8 cellular contexts compared by ENCODE assay signal in the genomic region with DNA sequence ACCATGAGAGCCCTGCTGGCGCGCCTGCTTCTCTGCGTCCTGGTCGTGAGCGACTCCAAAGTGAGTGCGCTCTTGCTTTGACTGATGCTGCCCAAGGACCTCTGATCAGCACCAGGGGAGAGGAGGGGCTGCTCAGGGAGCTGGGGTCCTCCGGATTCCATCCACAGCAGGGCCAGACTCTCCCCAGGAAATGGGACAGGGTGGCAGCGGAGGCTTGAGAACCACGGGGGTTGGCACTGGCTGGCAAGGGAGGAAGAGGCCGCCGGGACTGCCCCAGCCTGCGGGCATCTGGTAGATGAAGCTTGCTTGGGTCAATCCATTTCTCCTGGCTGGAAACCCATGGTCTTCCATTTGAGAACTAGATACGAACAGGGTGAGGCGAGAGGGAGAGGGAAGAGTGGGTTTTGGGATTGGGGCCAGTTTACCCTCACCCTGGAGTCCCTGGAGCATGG. TPM values are rescaled to one million over a fixed set of nuclear protein-coding genes. Genes with fewer than 3 reads are reported as not detected.
A peak's percentile ranks its signal among the peaks of the same experiment; 100 is the strongest.
DNase-seq lines count a peak whose midpoint lies in the region; ATAC-seq and TF ChIP-seq lines count a peak whose summit lies in the region.

No MANE protein-coding gene starts in this region.

- H3K27ac Mint-ChIP-seq in effector memory CD8-positive, alpha-beta T cell, result peak overlapping the region; percentile 8 to 48
- H3K27ac Mint-ChIP-seq in natural killer cell, result peak overlapping the region in 1 of 2 donors; percentile 91

- no peaks in the 10 kb centered on the region for H3K9me3 Mint-ChIP-seq in effector memory CD8-positive, alpha-beta T cell
- no peaks in the 10 kb centered on the region for H3K9me3 Mint-ChIP-seq in natural killer cell

- DNase-seq in BE2C (no peak), natural killer cell (no peak), OCI-M1 (lab: John Stamatoyannopoulos, UW) (no peak), AG20443 (ENCODE audit: low spot score) (no peak)
- DNase-seq in effector memory CD8-positive, alpha-beta T cell, result no peak

- peaks cover 30 to 39% of the 10 kb centered on the region in 2 donors for H3K27me3 Mint-ChIP-seq in effector memory CD8-positive, alpha-beta T cell
- peaks cover 23 to 32% of the 10 kb centered on the region in 2 donors for H3K27me3 Mint-ChIP-seq in natural killer cell (ENCODE audit: low read depth in 2 of 2)

- H3K27me3 ChIP-seq in BE2C (peaks cover 23% of the 10 kb centered on the region), Loucy (ENCODE audit: insufficient read depth, low read length, poor library complexity, severe bottlenecking) (no peaks in the 10 kb centered on the region)

- H3K9me3 ChIP-seq in BE2C (no peaks in the 10 kb centered on the region), Loucy (ENCODE audit: insufficient read depth, low read depth, low read length) (no peaks in the 10 kb centered on the region)

- no peak overlapping the region for H2AFZ ChIP-seq in Loucy (ENCODE audit: low read length)

- H3K4me1 ChIP-seq in BE2C, result no peaks in the 10 kb centered on the region
- peaks cover 36% of the 10 kb centered on the region for H3K4me1 ChIP-seq in Loucy (ENCODE audit: insufficient read depth, low read length, poor library complexity, severe bottlenecking)

- H3K4me2 ChIP-seq in Loucy (ENCODE audit: low read depth, low read length, poor library complexity, severe bottlenecking), result peak overlapping the region; percentile 99

- peaks cover 2% of the 10 kb centered on the region for H3K36me3 Mint-ChIP-seq in effector memory CD8-positive, alpha-beta T cell (ENCODE audit: insufficient read depth)
- H3K36me3 Mint-ChIP-seq in natural killer cell, result no peaks in the 10 kb centered on the region

- no peak for TF ChIP-seq CTCF in BE2C (IDR thresholded peaks at IDR 0.05; ENCODE audit: low read depth, low read length)
- TF ChIP-seq CTCF in Loucy (conservative IDR thresholded peaks at IDR 0.05; ENCODE audit: low read length), result no peak
- TF ChIP-seq CTCF in natural killer cell (IDR thresholded peaks at IDR 0.05), result no peak

- no peak for ATAC-seq in effector memory CD8-positive, alpha-beta T cell (replicated peaks)
- ATAC-seq in natural killer cell (no peak), HG03520 (IDR thresholded peaks at IDR 0.05; ENCODE audit: unreplicated experiment) (no peak), HG03045 (IDR thresholded peaks at IDR 0.05; ENCODE audit: unreplicated experiment) (no peak)

- peaks cover 8% of the 10 kb centered on the region for H4K20me1 ChIP-seq in Loucy (ENCODE audit: insufficient read depth, low read length, poor library complexity, severe bottlenecking)

- H3F3A ChIP-seq in Loucy (ENCODE audit: low read depth), result no peaks in the 10 kb centered on the region

- H3K4me3 ChIP-seq in BE2C (ENCODE audit: low read depth, low read length) (peak overlapping the region; percentile 55), Loucy (ENCODE audit: low read length, poor library complexity, severe bottlenecking) (peak overlapping the region; percentile 82)

- H3K9ac ChIP-seq in Loucy (ENCODE audit: low read depth, low read length, poor library complexity, severe bottlenecking), result peak overlapping the region; percentile 95

- peak overlapping the region; percentile 82 to 86 for H3K4me3 Mint-ChIP-seq in effector memory CD8-positive, alpha-beta T cell
- H3K4me3 Mint-ChIP-seq in natural killer cell, result peak overlapping the region; percentile 93

- H3K36me3 ChIP-seq in BE2C, result no peaks in the 10 kb centered on the region
- H3K36me3 ChIP-seq in Loucy (ENCODE audit: insufficient read depth, low read length), result peaks cover 6% of the 10 kb centered on the region; the same call in 1 of the 2 replicates

- H3K79me2 ChIP-seq in Loucy (ENCODE audit: insufficient read depth, low read length), result peaks cover 26% of the 10 kb centered on the region

- H3K4me1 Mint-ChIP-seq in effector memory CD8-positive, alpha-beta T cell (ENCODE audit: low read depth in 2 of 2), result peaks cover 15 to 23% of the 10 kb centered on the region in 2 donors
- H3K4me1 Mint-ChIP-seq in natural killer cell, result peaks cover 31 to 34% of the 10 kb centered on the region in 2 donors

- H3K9me2 ChIP-seq in Loucy (replicated peaks; ENCODE audit: low read depth, low read length), result no peaks in the 10 kb centered on the region

- intact Hi-C loops in natural killer cell (cut with micrococcal nuclease), result no loop called here

RNA-seq across cellular contexts. Expression of gene PLAU, which starts 0.6 kb away (rescaled TPM):
- polyA plus RNA-seq in BE2C (2012; ENCODE audit: insufficient read depth, insufficient read length, low read depth), result not detected
- total RNA-seq in natural killer cell, result 1 to 10 TPM in 1 of 3 donors, under 1 TPM in 2; 0.12 to 1.6 (median 0.32) TPM

RNA-seq across cellular contexts. Expression of gene CAMK2G, which starts 37.2 kb away (rescaled TPM):
- polyA plus RNA-seq in BE2C (2012; ENCODE audit: insufficient read depth, insufficient read length, low read depth), result 15.9 TPM
- total RNA-seq in natural killer cell, result 10 to 100 TPM; 53.6 to 73.8 (median 62.3) TPM
